Comparison of ENCODE assay signal across 26 cellular contexts in genomic region chr10:127934383-127934782, GRCh38. TPM values are rescaled to one million over a fixed set of nuclear protein-coding genes. Genes with fewer than 3 reads are reported as not detected.
"Had no signal": no experiment of that assay in that cellular context is flagged by ENCODE, and none has a peak within 500 bp of the region (broad histone marks: within the 10 kb centered on the region; RNA-seq: fewer than 3 reads in every experiment).

No MANE protein-coding gene starts in this region.

- H3K27ac ChIP-seq: brain microvascular endothelial cell, SJSA1 had no signal

- H3K36me3 ChIP-seq: SJSA1 had no signal

- ATAC-seq: activated CD4-positive, CD25-positive, alpha-beta regulatory T cell treated with anti-CD3 and anti-CD28 coated beads, Interleukin-2, amount 50 U/mL, for 24 hours; activated CD8-positive, alpha-beta memory T cell treated with anti-CD3 and anti-CD28 coated beads, Interleukin-2, amount 10 ng/mL, durations not matched to agents 7 days and 5 days; activated naive CD4-positive, alpha-beta T cell treated with anti-CD3 and anti-CD28 coated beads, Interleukin-2, amount 50 U/mL, for 72 hours; activated naive CD8-positive, alpha-beta T cell treated with anti-CD3 and anti-CD28 coated beads, Interleukin-2, amount 50 U/mL, for 24 hours; K562; SK-N-SH treated with all-trans-retinoic acid at 6 μM for 48 hours had no signal

- H3K27me3 ChIP-seq: brain microvascular endothelial cell, Peyer's patch, SJSA1 had no signal

- H3K9me3 ChIP-seq: Peyer's patch, SJSA1 had no signal

- H3K4me3 ChIP-seq: K562, Peyer's patch, SJSA1 had no signal

- H3K4me1 ChIP-seq: Peyer's patch, SJSA1 had no signal

- DNase-seq: activated CD4-positive, alpha-beta T cell treated with anti-CD3 and anti-CD28 coated beads for 4 hours; activated CD4-positive, alpha-beta T cell treated with anti-CD3 and anti-CD28 coated beads, Interleukin-2, amount 50 U/mL, for 4 hours; activated CD8-positive, alpha-beta memory T cell treated with anti-CD3 and anti-CD28 coated beads, Interleukin-2, amount 10 ng/mL, durations not matched to agents 7 days and 5 days; activated effector memory CD4-positive, alpha-beta T cell treated with Interleukin-2 at 50 U/mL for 16 hours; activated naive CD4-positive, alpha-beta T cell treated with Interleukin-2 at 50 U/mL for 16 hours; activated naive CD8-positive, alpha-beta T cell treated with anti-CD3 and anti-CD28 coated beads, Interleukin-2, amount 50 U/mL, for 24 hours; activated T-cell treated with anti-CD3 and anti-CD28 coated beads, Interleukin-2, amount 50 U/mL, for 24 hours; amniotic stem cell; brain microvascular endothelial cell; Karpas-422; MM.1S; NCI-H1105 treated with DMSO at 0.1 percent for 48 hours; NCI-H1436 treated with DMSO at 0.1 percent for 48 hours; NCI-H187; NCI-H2081 treated with DMSO at 0.1 percent for 48 hours; NCI-H446; NCI-H524; Right ventricle myocardium superior had no signal

RNA-seq across cellular contexts. Expression of gene CLRN3, which starts 41.6 kb away (rescaled TPM):
- total RNA-seq: activated CD8-positive, alpha-beta memory T cell treated with anti-CD3 and anti-CD28 coated beads, Interleukin-2, amount 10 ng/mL, durations not matched to agents 7 days and 5 days; activated naive CD4-positive, alpha-beta T cell treated with anti-CD3 and anti-CD28 coated beads, Interleukin-2, amount 50 U/mL, for 72 hours; activated T-helper 1 cell treated with anti-CD3 and anti-CD28 coated beads, Interleukin-12 subunit alpha, Interleukin-12 subunit beta, Interleukin-2, Interleukin-4 antibody, amounts not matched to agents 30 ng/mL and 10 ng/mL and 1 ng/mL, durations not matched to agents 14 hours and 24 hours and 36 hours; astrocyte; K562; Right ventricle myocardium superior; SJSA1 had no signal
- polyA plus RNA-seq: K562 had no signal
